Comparison of ENCODE assay signal across 31 cellular contexts in the genomic region with DNA sequence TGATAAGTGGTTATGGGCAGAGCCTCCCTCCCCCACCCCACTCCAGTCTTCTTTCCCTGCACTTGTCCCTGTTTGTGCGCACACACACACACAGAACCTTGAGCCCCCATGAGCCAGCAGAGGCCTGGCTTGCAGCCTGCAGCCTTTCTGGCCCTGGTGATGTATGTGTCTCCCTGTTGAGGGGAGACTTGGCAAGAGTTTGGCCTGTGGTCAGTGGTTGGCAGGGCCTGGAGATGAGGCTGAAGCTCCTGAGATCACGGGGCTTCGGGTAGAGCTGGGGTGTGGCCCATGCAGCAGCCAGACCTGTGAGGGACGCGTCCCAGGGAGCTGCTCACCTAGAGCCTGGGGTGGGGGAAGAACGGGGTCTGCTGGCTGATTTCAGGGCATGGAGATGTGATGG. TPM values are rescaled to one million over a fixed set of nuclear protein-coding genes. Genes with fewer than 3 reads are reported as not detected.
DNase-seq lines count a peak whose midpoint lies in the region; ATAC-seq and TF ChIP-seq lines count a peak whose summit lies in the region.
"Had no signal": no experiment of that assay in that cellular context is flagged by ENCODE, and none has a peak within 500 bp of the region (broad histone marks: within the 10 kb centered on the region; RNA-seq: fewer than 3 reads in every experiment).

No MANE protein-coding gene starts in this region.

- no peak for ATAC-seq in activated CD8-positive, alpha-beta T cell treated with anti-CD3 and anti-CD28 coated beads, Interleukin-2, amount 10 ng/mL, durations not matched to agents 7 days and 5 days
- ATAC-seq in stimulated activated memory B cell treated with anti-CD40 and anti-IgM and Interleukin-4, amounts not matched to agents 10 μg/mL and 1 μg/mL and 100 μg/mL, for 72 hours, result no peak
- ATAC-seq: activated CD4-positive, CD25-positive, alpha-beta regulatory T cell treated with anti-CD3 and anti-CD28 coated beads, Interleukin-2, amount 50 U/mL, for 24 hours; esophagus mucosa; left lung; naive thymus-derived CD4-positive, alpha-beta T cell had no signal

- H3K4me3 ChIP-seq in AG04450 (ENCODE audit: low read depth, low read length) (peak overlapping the region; percentile 71), HFF-Myc (replicated peaks; ENCODE audit: low read depth, low read length) (peak overlapping the region; percentile 60), astrocyte of the cerebellum (ENCODE audit: low read depth, low read length) (peak overlapping the region; percentile 56)
- H3K4me3 ChIP-seq: left lung had no signal

- H3K4me3 Mint-ChIP-seq in activated CD8-positive, alpha-beta T cell treated with anti-CD3 and anti-CD28 coated beads, Interleukin-2, amount 10 ng/mL, durations not matched to agents 7 days and 5 days, result no peak overlapping the region
- H3K4me3 Mint-ChIP-seq in stimulated activated memory B cell treated with anti-CD40 and anti-IgM and Interleukin-4, amounts not matched to agents 10 μg/mL and 1 μg/mL and 100 μg/mL, for 72 hours, result no peak overlapping the region
- H3K4me3 Mint-ChIP-seq: activated naive CD4-positive, alpha-beta T cell treated with anti-CD3 and anti-CD28 coated beads, Interleukin-2, amount 10 ng/mL, durations not matched to agents 7 days and 5 days; activated T-helper 1 cell treated with anti-CD3 and anti-CD28 coated beads, Interleukin-12 subunit alpha, Interleukin-12 subunit beta, Interleukin-2, Interleukin-4 antibody, amounts not matched to agents 30 ng/mL and 10 ng/mL and 1 ng/mL, durations not matched to agents 14 hours and 24 hours and 36 hours; CD14-positive monocyte; endodermal cell; naive thymus-derived CD4-positive, alpha-beta T cell had no signal

- H3K9me3 Mint-ChIP-seq in activated CD8-positive, alpha-beta T cell treated with anti-CD3 and anti-CD28 coated beads, Interleukin-2, amount 10 ng/mL, durations not matched to agents 7 days and 5 days (ENCODE audit: insufficient read depth), result no peaks in the 10 kb centered on the region
- no peaks in the 10 kb centered on the region for H3K9me3 Mint-ChIP-seq in stimulated activated memory B cell treated with anti-CD40 and anti-IgM and Interleukin-4, amounts not matched to agents 10 μg/mL and 1 μg/mL and 100 μg/mL, for 72 hours
- H3K9me3 Mint-ChIP-seq: activated naive CD4-positive, alpha-beta T cell treated with anti-CD3 and anti-CD28 coated beads, Interleukin-2, amount 10 ng/mL, durations not matched to agents 7 days and 5 days; activated T-helper 1 cell treated with anti-CD3 and anti-CD28 coated beads, Interleukin-12 subunit alpha, Interleukin-12 subunit beta, Interleukin-2, Interleukin-4 antibody, amounts not matched to agents 30 ng/mL and 10 ng/mL and 1 ng/mL, durations not matched to agents 14 hours and 24 hours and 36 hours; naive thymus-derived CD4-positive, alpha-beta T cell; type B pancreatic cell had no signal

- DNase-seq in AG04450 (ENCODE audit: low read depth, low spot score) (no peak), HFF-Myc (ENCODE audit: extremely low read depth, low read depth) (no peak), astrocyte of the cerebellum (ENCODE audit: low read depth) (peak; percentile 18), myocyte (ENCODE audit: low read depth) (peak; percentile 27), DMS 273 (lab: John Stamatoyannopoulos, UW; ENCODE audit: unreplicated experiment) (no peak), GM19240 (ENCODE audit: insufficient read length, low spot score) (no peak)
- DNase-seq in activated CD8-positive, alpha-beta T cell treated with anti-CD3 and anti-CD28 coated beads, Interleukin-2, amount 10 ng/mL, durations not matched to agents 7 days and 5 days, result no peak
- DNase-seq: activated CD4-positive, alpha-beta T cell treated with anti-CD3 and anti-CD28 coated beads, Interleukin-2, amount 50 U/mL, for 48 hours; activated CD8-positive, alpha-beta memory T cell treated with anti-CD3 and anti-CD28 coated beads, Interleukin-2, amount 50 U/mL, for 4 hours; activated naive CD4-positive, alpha-beta T cell treated with anti-CD3 and anti-CD28 coated beads, Interleukin-2, amount 10 ng/mL, durations not matched to agents 7 days and 5 days; anterior cingulate cortex; caudate nucleus; cortex of kidney; DMS79 treated with DMSO at 0.1 percent for 48 hours; endodermal cell; left lung; mesendoderm; naive thymus-derived CD4-positive, alpha-beta T cell; NCI-H1694; NCI-H526; small intestine; stimulated activated CD4-positive, alpha-beta T cell treated with anti-CD3 and anti-CD28 coated beads, Interleukin-2, amount 100 ng/mL, for 24 hours had no signal

- no peak overlapping the region for H3K27ac ChIP-seq in AG04450 (ENCODE audit: low read depth, low read length)
- H3K27ac ChIP-seq: KMS-11, left lung had no signal

- no peak overlapping the region for H3K27ac Mint-ChIP-seq in activated CD8-positive, alpha-beta T cell treated with anti-CD3 and anti-CD28 coated beads, Interleukin-2, amount 10 ng/mL, durations not matched to agents 7 days and 5 days
- no peak overlapping the region for H3K27ac Mint-ChIP-seq in stimulated activated memory B cell treated with anti-CD40 and anti-IgM and Interleukin-4, amounts not matched to agents 10 μg/mL and 1 μg/mL and 100 μg/mL, for 72 hours
- H3K27ac Mint-ChIP-seq: activated naive CD4-positive, alpha-beta T cell treated with anti-CD3 and anti-CD28 coated beads, Interleukin-2, amount 10 ng/mL, durations not matched to agents 7 days and 5 days; activated T-helper 1 cell treated with anti-CD3 and anti-CD28 coated beads, Interleukin-12 subunit alpha, Interleukin-12 subunit beta, Interleukin-2, Interleukin-4 antibody, amounts not matched to agents 30 ng/mL and 10 ng/mL and 1 ng/mL, durations not matched to agents 14 hours and 24 hours and 36 hours; CD14-positive monocyte; endodermal cell; naive thymus-derived CD4-positive, alpha-beta T cell; type B pancreatic cell had no signal

- no peak for TF ChIP-seq CTCF in AG04450 (IDR thresholded peaks at IDR 0.05; ENCODE audit: low read depth, low read length)
- no peak for TF ChIP-seq CTCF in HFF-Myc (IDR thresholded peaks at IDR 0.05; ENCODE audit: low read depth, low read length, missing control alignments)
- TF ChIP-seq CTCF in astrocyte of the cerebellum (IDR thresholded peaks at IDR 0.05; ENCODE audit: low read depth, low read length, missing control alignments), result no peak

- CTCF ChIA-PET in AG04450 (lab: Charles Lee), result no interaction called here
- CTCF ChIA-PET in activated CD8-positive, alpha-beta T cell treated with anti-CD3 and anti-CD28 coated beads, Interleukin-2, amount 10 ng/mL, durations not matched to agents 7 days and 5 days (lab: Charles Lee), result no interaction called here

- in situ Hi-C loops in astrocyte of the cerebellum (cut with HindIII; ENCODE audit: low sequenced_read_pairs), result no loop called here

- H3K4me1 Mint-ChIP-seq in activated CD8-positive, alpha-beta T cell treated with anti-CD3 and anti-CD28 coated beads, Interleukin-2, amount 10 ng/mL, durations not matched to agents 7 days and 5 days (ENCODE audit: low read depth), result no peaks in the 10 kb centered on the region
- H3K4me1 Mint-ChIP-seq in stimulated activated memory B cell treated with anti-CD40 and anti-IgM and Interleukin-4, amounts not matched to agents 10 μg/mL and 1 μg/mL and 100 μg/mL, for 72 hours, result no peaks in the 10 kb centered on the region
- H3K4me1 Mint-ChIP-seq: endodermal cell had no signal

- no peaks in the 10 kb centered on the region for H3K9me3 ChIP-seq in AG04450 (ENCODE audit: control insufficient read depth, insufficient read depth, low read length)
- H3K9me3 ChIP-seq: left lung had no signal

- POLR2A ChIA-PET in AG04450 (lab: Yijun Ruan, JAX), result interaction anchor here (1.0 kb wide), 1 partner anchor 31 kb away, joined by 3 read pairs; a partner anchor contains a TSS
- POLR2A ChIA-PET in activated CD8-positive, alpha-beta T cell treated with anti-CD3 and anti-CD28 coated beads, Interleukin-2, amount 10 ng/mL, durations not matched to agents 7 days and 5 days (lab: Charles Lee), result no interaction called here

- no peaks in the 10 kb centered on the region for H3K36me3 Mint-ChIP-seq in activated CD8-positive, alpha-beta T cell treated with anti-CD3 and anti-CD28 coated beads, Interleukin-2, amount 10 ng/mL, durations not matched to agents 7 days and 5 days (ENCODE audit: low read depth)
- H3K36me3 Mint-ChIP-seq in stimulated activated memory B cell treated with anti-CD40 and anti-IgM and Interleukin-4, amounts not matched to agents 10 μg/mL and 1 μg/mL and 100 μg/mL, for 72 hours, result no peaks in the 10 kb centered on the region
- H3K36me3 Mint-ChIP-seq: activated naive CD4-positive, alpha-beta T cell treated with anti-CD3 and anti-CD28 coated beads, Interleukin-2, amount 10 ng/mL, durations not matched to agents 7 days and 5 days; CD14-positive monocyte; naive thymus-derived CD4-positive, alpha-beta T cell; type B pancreatic cell had no signal

- H3K27me3 Mint-ChIP-seq in activated CD8-positive, alpha-beta T cell treated with anti-CD3 and anti-CD28 coated beads, Interleukin-2, amount 10 ng/mL, durations not matched to agents 7 days and 5 days (ENCODE audit: low read depth), result no peaks in the 10 kb centered on the region
- peaks cover 8% of the 10 kb centered on the region for H3K27me3 Mint-ChIP-seq in stimulated activated memory B cell treated with anti-CD40 and anti-IgM and Interleukin-4, amounts not matched to agents 10 μg/mL and 1 μg/mL and 100 μg/mL, for 72 hours
- H3K27me3 Mint-ChIP-seq: type B pancreatic cell had no signal

- no peaks in the 10 kb centered on the region for H3K27me3 ChIP-seq in AG04450 (ENCODE audit: control insufficient read depth, insufficient read depth, low read length)

RNA-seq across cellular contexts. Expression of a gene that starts 2.3 kb away (rescaled TPM):
- 3.8 and 5.2 TPM in 2 replicates for polyA plus RNA-seq in AG04450 (2011; rRNA removed)
- 3.3 and 3.5 TPM in 2 replicates for polyA minus RNA-seq in AG04450 (2011; rRNA and poly(A)+ RNA removed)
- total RNA-seq in myocyte, result 2.2 and 2.5 TPM in 2 replicates
- polyA plus RNA-seq in myocyte (2012), result 7.4 TPM
- not detected for total RNA-seq in activated CD8-positive, alpha-beta T cell treated with anti-CD3 and anti-CD28 coated beads, Interleukin-2, amount 10 ng/mL, durations not matched to agents 7 days and 5 days
- total RNA-seq: activated T-helper 1 cell treated with anti-CD3 and anti-CD28 coated beads, Interleukin-12 subunit alpha, Interleukin-12 subunit beta, Interleukin-2, Interleukin-4 antibody, amounts not matched to agents 30 ng/mL and 10 ng/mL and 1 ng/mL, durations not matched to agents 14 hours and 24 hours and 36 hours; SK-MEL-5; T-helper 1 cell treated with Interleukin-12 subunit alpha and Interleukin-12 subunit beta and Interleukin-4 antibody, amounts not matched to agents 30 ng/mL and 1 ng/mL, for 36 hours had no signal
- polyA plus RNA-seq: CD14-positive monocyte; naive thymus-derived CD4-positive, alpha-beta T cell had no signal

RNA-seq across cellular contexts. Expression of a gene that starts 31.3 kb away (rescaled TPM):
- polyA plus RNA-seq in AG04450 (2011; rRNA removed), result 35.8 and 39.3 TPM in 2 replicates
- polyA minus RNA-seq in AG04450 (2011; rRNA and poly(A)+ RNA removed), result 15.8 and 17.0 TPM in 2 replicates
- 14.5 and 19.9 TPM in 2 replicates for total RNA-seq in myocyte
- 25.6 TPM for polyA plus RNA-seq in myocyte (2012)
- 10 to 100 TPM; 18.1 to 20.0 TPM for total RNA-seq in activated CD8-positive, alpha-beta T cell treated with anti-CD3 and anti-CD28 coated beads, Interleukin-2, amount 10 ng/mL, durations not matched to agents 7 days and 5 days

RNA-seq across cellular contexts. Expression of a gene that starts 43.1 kb away (rescaled TPM):
- polyA plus RNA-seq in AG04450 (2011; rRNA removed), result 3.2 and 3.8 TPM in 2 replicates
- polyA minus RNA-seq in AG04450 (2011; rRNA and poly(A)+ RNA removed), result 16.0 and 21.7 TPM in 2 replicates
- total RNA-seq in myocyte, result 3.3 and 4.2 TPM in 2 replicates
- polyA plus RNA-seq in myocyte (2012), result 1.9 TPM
- 10 to 100 TPM; 11.5 to 11.6 TPM for total RNA-seq in activated CD8-positive, alpha-beta T cell treated with anti-CD3 and anti-CD28 coated beads, Interleukin-2, amount 10 ng/mL, durations not matched to agents 7 days and 5 days

Comparison
In these comparisons a context has a peak if more than half of its experiments do, and no peak if none do; other contexts are left out.
1. DNase-seq: peak in astrocyte of the cerebellum (single experiment) and myocyte (single experiment); none in AG04450 (single experiment), HFF-Myc (single experiment), activated CD8-positive, alpha-beta T cell treated with anti-CD3 and anti-CD28 coated beads, Interleukin-2, amount 10 ng/mL, durations not matched to agents 7 days and 5 days (single experiment), DMS 273 (single experiment) and GM19240 (single experiment).
2. Peak in every context shown above with its lines, with median percentiles within 50 percentile points of each other: H3K4me3 ChIP-seq.